ENCODE assay signal across 8 cellular contexts in the genomic region with DNA sequence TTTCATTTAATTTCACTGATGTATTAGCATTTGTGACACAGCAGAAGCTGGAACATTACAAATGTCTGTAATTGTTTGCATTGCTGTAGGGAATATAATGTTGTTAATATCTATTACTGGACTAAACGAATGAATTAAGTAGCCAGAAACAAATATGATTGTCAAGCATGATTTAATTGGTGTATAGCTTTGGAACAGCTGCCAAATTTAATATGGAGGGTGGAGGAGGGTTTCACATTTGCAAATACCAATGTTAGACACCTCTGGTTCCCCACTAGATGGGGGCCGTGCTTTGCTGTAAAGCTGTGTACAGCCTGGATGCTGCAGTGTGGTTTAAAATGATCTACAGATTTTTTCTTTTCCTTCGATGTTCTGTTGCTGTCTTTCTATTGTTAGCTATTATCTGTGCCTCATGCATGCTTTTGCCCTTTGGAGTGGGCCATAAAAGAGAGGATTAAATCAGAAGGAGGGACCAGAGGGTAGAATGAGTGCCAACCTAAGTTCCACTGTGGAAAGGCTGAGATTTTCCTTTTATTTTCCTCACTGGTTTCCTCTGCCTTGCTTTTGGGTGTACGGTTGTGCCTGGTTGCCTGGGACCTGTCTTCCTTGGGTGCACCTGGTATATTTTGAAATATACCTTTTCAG. TPM values are rescaled to one million over a fixed set of nuclear protein-coding genes. Genes with fewer than 3 reads are reported as not detected.
DNase-seq lines count a peak whose midpoint lies in the region; ATAC-seq and TF ChIP-seq lines count a peak whose summit lies in the region.

No MANE protein-coding gene starts in this region.

- no peak overlapping the region for H3K27ac ChIP-seq in left ventricle myocardium inferior (replicated peaks)
- no peak overlapping the region for H3K27ac ChIP-seq in MM.1S (ENCODE audit: low read length)

- no peak overlapping the region for H2AFZ ChIP-seq in MM.1S (ENCODE audit: low read length)

- no peaks in the 10 kb centered on the region for H3K79me2 ChIP-seq in MM.1S (ENCODE audit: low read length)

- no peaks in the 10 kb centered on the region for H3K9me3 ChIP-seq in left ventricle myocardium inferior (replicated peaks)
- H3K9me3 ChIP-seq in MM.1S (replicated peaks; ENCODE audit: insufficient read depth, low read length) = no peaks in the 10 kb centered on the region

- H3K4me3 ChIP-seq in left ventricle myocardium inferior = no peak overlapping the region
- no peak overlapping the region for H3K4me3 ChIP-seq in epithelial cell of esophagus (ENCODE audit: low read length)
- H3K4me3 ChIP-seq in MM.1S (ENCODE audit: low read length) = no peak overlapping the region

- no peak overlapping the region for H3K4me2 ChIP-seq in MM.1S (ENCODE audit: low read depth, low read length)

- H4K20me1 ChIP-seq in MM.1S (ENCODE audit: insufficient read depth, low read length) = no peaks in the 10 kb centered on the region

- H3K36me3 ChIP-seq in left ventricle myocardium inferior = no peaks in the 10 kb centered on the region
- no peaks in the 10 kb centered on the region for H3K36me3 ChIP-seq in MM.1S (replicated peaks; ENCODE audit: insufficient read depth, low read length)

- H3F3A ChIP-seq in MM.1S (ENCODE audit: insufficient read depth, low read length) = no peaks in the 10 kb centered on the region

- H3K9me2 ChIP-seq in MM.1S (replicated peaks; ENCODE audit: insufficient read depth, low read length) = no peaks in the 10 kb centered on the region

- peak; percentile 44 for TF ChIP-seq CTCF in left ventricle myocardium inferior (IDR thresholded peaks at IDR 0.05; ENCODE audit: borderline replicate concordance)
- peak; percentile 50 for TF ChIP-seq CTCF in epithelial cell of esophagus (IDR thresholded peaks at IDR 0.05; ENCODE audit: insufficient read depth, low read depth, low read length, missing control alignments)
- no peak for TF ChIP-seq CTCF in MM.1S (IDR thresholded peaks at IDR 0.05; ENCODE audit: low read length)

- intact Hi-C loops in left ventricle myocardium inferior (cut with micrococcal nuclease) (no loop called here), Right ventricle myocardium inferior (cut with DNase I) (no loop called here)

- ATAC-seq in Right ventricle myocardium inferior = no peak
- ATAC-seq in activated CD4-positive, CD25-positive, alpha-beta regulatory T cell treated with anti-CD3 and anti-CD28 coated beads, Interleukin-2, amount 50 U/mL, for 24 hours = no peak

- no peaks in the 10 kb centered on the region for H3K27me3 ChIP-seq in left ventricle myocardium inferior (ENCODE audit: low read depth)
- no peaks in the 10 kb centered on the region for H3K27me3 ChIP-seq in MM.1S (replicated peaks; ENCODE audit: insufficient read depth, low read length)

- DNase-seq in left ventricle myocardium inferior (no peak), Right ventricle myocardium inferior (ENCODE audit: missing footprints) (no peak), NCI-H526 (lab: John Stamatoyannopoulos, UW) (peak; percentile 53 to 86), epithelial cell of esophagus (ENCODE audit: low read depth) (peak; percentile 26), MM.1S (no peak), cerebellum (ENCODE audit: low spot score) (no peak), midbrain (lab: John Stamatoyannopoulos, UW) (no peak)

- no peak overlapping the region for H3K9ac ChIP-seq in MM.1S (ENCODE audit: low read length)

- no peaks in the 10 kb centered on the region for H3K4me1 ChIP-seq in left ventricle myocardium inferior
- no peaks in the 10 kb centered on the region for H3K4me1 ChIP-seq in MM.1S (ENCODE audit: low read length)

RNA-seq across cellular contexts. Expression of gene DNAJB9, which starts 23.1 kb away (rescaled TPM):
- total RNA-seq in left ventricle myocardium inferior (47.9 TPM), Right ventricle myocardium inferior (34.4 TPM), cerebellum (28.0 TPM)

RNA-seq across cellular contexts. Expression of gene THAP5, which starts 23.2 kb away (rescaled TPM):
- total RNA-seq in left ventricle myocardium inferior = 24.4 TPM
- 20.3 TPM for total RNA-seq in Right ventricle myocardium inferior
- total RNA-seq in cerebellum = 34.8 TPM

Comparison
In these comparisons a context has a peak if more than half of its experiments do, and no peak if none do; other contexts are left out.
1. DNase-seq: peak in NCI-H526 (2 of 2) and epithelial cell of esophagus (single experiment); none in left ventricle myocardium inferior (single experiment), Right ventricle myocardium inferior (single experiment), MM.1S (single experiment), cerebellum (single experiment) and midbrain (single experiment).